ENCODE assay signal across 33 cellular contexts in genomic region chr21:29726061-29726460, GRCh38.
"Had no signal": no experiment of that assay in that cellular context is flagged by ENCODE, and none has a peak within 500 bp of the region (broad histone marks: within the 10 kb centered on the region; RNA-seq: fewer than 3 reads in every experiment).

No MANE protein-coding gene starts in this region.

- H3K27ac Mint-ChIP-seq: activated B cell treated with CpG ODN at 0.5 μM for 24 hours; activated CD4-positive, alpha-beta memory T cell treated with anti-CD3 and anti-CD28 coated beads for 36 hours; activated naive CD4-positive, alpha-beta T cell treated with anti-CD3 and anti-CD28 coated beads for 36 hours; activated naive CD8-positive, alpha-beta T cell; activated naive CD8-positive, alpha-beta T cell treated with anti-CD3 and anti-CD28 coated beads, Interleukin-2, amount 50 U/mL, for 24 hours; activated T-helper 1 cell treated with anti-CD3 and anti-CD28 coated beads, Interleukin-12 subunit alpha, Interleukin-12 subunit beta, Interleukin-2, Interleukin-4 antibody, amounts not matched to agents 30 ng/mL and 10 ng/mL and 1 ng/mL, durations not matched to agents 14 hours and 24 hours and 36 hours had no signal

- H3K9me3 ChIP-seq: Peyer's patch had no signal

- H3K36me3 ChIP-seq: brain microvascular endothelial cell, Peyer's patch had no signal

- ATAC-seq: activated naive CD8-positive, alpha-beta T cell treated with anti-CD3 and anti-CD28 coated beads, Interleukin-2, amount 50 U/mL, for 24 hours; activated T-cell treated with anti-CD3 and anti-CD28 coated beads, Interleukin-2, amount 50 U/mL, for 4 hours; PC-3; Right ventricle myocardium inferior had no signal

- H3K27ac ChIP-seq: brain microvascular endothelial cell, Peyer's patch, RWPE1, VCaP had no signal

- H3K4me1 Mint-ChIP-seq: activated B cell treated with CpG ODN at 0.5 μM for 24 hours; activated naive CD8-positive, alpha-beta T cell treated with anti-CD3 and anti-CD28 coated beads, Interleukin-2, amount 50 U/mL, for 24 hours had no signal

- H3K36me3 Mint-ChIP-seq: activated CD4-positive, alpha-beta memory T cell treated with anti-CD3 and anti-CD28 coated beads for 36 hours; activated naive CD8-positive, alpha-beta T cell had no signal

- DNase-seq: activated B cell treated with CpG ODN at 0.5 μM for 24 hours; activated CD4-positive, alpha-beta memory T cell treated with anti-CD3 and anti-CD28 coated beads for 36 hours; activated CD4-positive, alpha-beta T cell treated with anti-CD3 and anti-CD28 coated beads for 4 hours; activated CD4-positive, alpha-beta T cell treated with anti-CD3 and anti-CD28 coated beads, Interleukin-2, amount 50 U/mL, for 1 hour; activated CD4-positive, CD25-positive, alpha-beta regulatory T cell treated with anti-CD3 and anti-CD28 coated beads, Interleukin-2, amount 50 U/mL, for 72 hours; activated CD8-positive, alpha-beta memory T cell treated with anti-CD3 and anti-CD28 coated beads, Interleukin-2, amount 50 U/mL, for 4 hours; activated gamma-delta T cell treated with Interleukin-2 at 50 U/mL for 16 hours; activated naive CD4-positive, alpha-beta T cell treated with anti-CD3 and anti-CD28 coated beads for 36 hours; activated naive CD8-positive, alpha-beta T cell treated with anti-CD3 and anti-CD28 coated beads, Interleukin-2, amount 50 U/mL, for 24 hours; activated T-cell treated with anti-CD3 and anti-CD28 coated beads for 4 hours; activated T-cell treated with anti-CD3 and anti-CD28 coated beads, Interleukin-2, amount 50 U/mL, for 4 hours; anterior cingulate cortex; brain microvascular endothelial cell; central memory CD4-positive, alpha-beta T cell; NCI-H146; NCI-H187; NCI-H2029 treated with DMSO at 0.1 percent for 48 hours; NCI-H2107; NCI-H2171 treated with DMSO at 0.1 percent for 48 hours; NCI-H2227 treated with DMSO at 0.1 percent for 48 hours; NCI-H446; NCI-H510A treated with DMSO at 0.1 percent for 48 hours; NCI-H526 treated with DMSO at 0.1 percent for 48 hours; NCI-H774; PC-3; Peyer's patch; SIG-M5; T1000 had no signal

- H3K9me3 Mint-ChIP-seq: activated B cell treated with CpG ODN at 0.5 μM for 24 hours; activated CD4-positive, alpha-beta memory T cell treated with anti-CD3 and anti-CD28 coated beads for 36 hours; activated naive CD4-positive, alpha-beta T cell treated with anti-CD3 and anti-CD28 coated beads for 36 hours; activated naive CD8-positive, alpha-beta T cell treated with anti-CD3 and anti-CD28 coated beads, Interleukin-2, amount 50 U/mL, for 24 hours; activated T-cell treated with anti-CD3 and anti-CD28 coated beads, Interleukin-2, amount 50 U/mL, for 4 hours; activated T-helper 1 cell treated with anti-CD3 and anti-CD28 coated beads, Interleukin-12 subunit alpha, Interleukin-12 subunit beta, Interleukin-2, Interleukin-4 antibody, amounts not matched to agents 30 ng/mL and 10 ng/mL and 1 ng/mL, durations not matched to agents 14 hours and 24 hours and 36 hours had no signal

- H3K4me3 ChIP-seq: Peyer's patch had no signal

- H3K27me3 Mint-ChIP-seq: activated B cell treated with CpG ODN at 0.5 μM for 24 hours; activated CD4-positive, alpha-beta memory T cell treated with anti-CD3 and anti-CD28 coated beads for 36 hours had no signal

- H3K4me3 Mint-ChIP-seq: activated B cell treated with CpG ODN at 0.5 μM for 24 hours; activated CD4-positive, alpha-beta memory T cell treated with anti-CD3 and anti-CD28 coated beads for 36 hours; activated naive CD4-positive, alpha-beta T cell treated with anti-CD3 and anti-CD28 coated beads for 36 hours; activated naive CD8-positive, alpha-beta T cell; activated naive CD8-positive, alpha-beta T cell treated with anti-CD3 and anti-CD28 coated beads, Interleukin-2, amount 50 U/mL, for 24 hours; activated T-cell treated with anti-CD3 and anti-CD28 coated beads, Interleukin-2, amount 50 U/mL, for 4 hours; activated T-helper 1 cell treated with anti-CD3 and anti-CD28 coated beads, Interleukin-12 subunit alpha, Interleukin-12 subunit beta, Interleukin-2, Interleukin-4 antibody, amounts not matched to agents 30 ng/mL and 10 ng/mL and 1 ng/mL, durations not matched to agents 14 hours and 24 hours and 36 hours had no signal
